1 cellular context compared by ENCODE assay signal in the genomic region with DNA sequence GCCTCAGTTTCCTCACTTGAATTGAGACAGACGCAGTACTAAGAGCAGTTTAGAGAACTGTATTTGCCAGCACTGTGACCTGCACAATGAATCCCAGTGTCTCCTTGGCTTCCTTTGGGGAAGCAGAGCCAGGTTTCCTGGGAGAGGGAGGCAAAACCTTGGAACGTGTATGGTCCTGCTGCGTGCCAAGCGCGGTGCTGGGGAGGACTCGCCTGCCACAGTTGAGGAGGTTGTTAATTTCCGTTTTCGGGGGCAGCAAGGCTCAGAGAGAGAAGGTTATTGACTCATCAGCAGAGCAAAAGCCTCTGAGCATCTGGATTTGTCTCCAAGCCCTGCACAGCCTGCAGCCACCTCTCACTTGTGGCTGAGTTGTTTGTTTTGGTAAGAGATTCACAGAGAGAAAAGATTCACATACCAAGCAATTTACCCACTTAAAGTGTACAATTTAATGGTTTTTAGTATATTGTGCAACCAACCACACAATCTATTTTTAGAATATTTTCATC.
TF ChIP-seq lines count a peak whose summit lies in the region.

No MANE protein-coding gene starts in this region.

TF ChIP-seq in HepG2, 621 proteins besides CTCF, POLR2A, EP300 and RAD21:
- no peak for TF ChIP-seq NKX3-1 (CRISPR knock-in tag; IDR thresholded peaks at IDR 0.05)
- TF ChIP-seq, protein P1, sequence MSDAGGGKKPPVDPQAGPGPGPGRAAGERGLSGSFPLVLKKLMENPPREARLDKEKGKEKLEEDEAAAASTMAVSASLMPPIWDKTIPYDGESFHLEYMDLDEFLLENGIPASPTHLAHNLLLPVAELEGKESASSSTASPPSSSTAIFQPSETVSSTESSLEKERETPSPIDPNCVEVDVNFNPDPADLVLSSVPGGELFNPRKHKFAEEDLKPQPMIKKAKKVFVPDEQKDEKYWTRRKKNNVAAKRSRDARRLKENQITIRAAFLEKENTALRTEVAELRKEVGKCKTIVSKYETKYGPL (CRISPR knock-in tag; IDR thresholded peaks at IDR 0.05), result no peak
- TF ChIP-seq, protein P2, sequence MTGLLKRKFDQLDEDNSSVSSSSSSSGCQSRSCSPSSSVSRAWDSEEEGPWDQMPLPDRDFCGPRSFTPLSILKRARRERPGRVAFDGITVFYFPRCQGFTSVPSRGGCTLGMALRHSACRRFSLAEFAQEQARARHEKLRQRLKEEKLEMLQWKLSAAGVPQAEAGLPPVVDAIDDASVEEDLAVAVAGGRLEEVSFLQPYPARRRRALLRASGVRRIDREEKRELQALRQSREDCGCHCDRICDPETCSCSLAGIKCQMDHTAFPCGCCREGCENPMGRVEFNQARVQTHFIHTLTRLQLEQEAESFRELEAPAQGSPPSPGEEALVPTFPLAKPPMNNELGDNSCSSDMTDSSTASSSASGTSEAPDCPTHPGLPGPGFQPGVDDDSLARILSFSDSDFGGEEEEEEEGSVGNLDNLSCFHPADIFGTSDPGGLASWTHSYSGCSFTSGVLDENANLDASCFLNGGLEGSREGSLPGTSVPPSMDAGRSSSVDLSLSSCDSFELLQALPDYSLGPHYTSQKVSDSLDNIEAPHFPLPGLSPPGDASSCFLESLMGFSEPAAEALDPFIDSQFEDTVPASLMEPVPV (CRISPR knock-in tag; IDR thresholded peaks at IDR 0.05), result no peak
- no peak for TF ChIP-seq ZSCAN22 (CRISPR knock-in tag; IDR thresholded peaks at IDR 0.05)
- TF ChIP-seq ZNF484 (CRISPR knock-in tag; IDR thresholded peaks at IDR 0.05; ENCODE audit: borderline replicate concordance, low read depth), result no peak
- no peak for TF ChIP-seq ZMYM3 (CRISPR knock-in tag; IDR thresholded peaks at IDR 0.05)
- no peak for TF ChIP-seq MED8 (CRISPR knock-in tag; IDR thresholded peaks at IDR 0.05; ENCODE audit: insufficient replicate concordance)
- TF ChIP-seq, protein P3, sequence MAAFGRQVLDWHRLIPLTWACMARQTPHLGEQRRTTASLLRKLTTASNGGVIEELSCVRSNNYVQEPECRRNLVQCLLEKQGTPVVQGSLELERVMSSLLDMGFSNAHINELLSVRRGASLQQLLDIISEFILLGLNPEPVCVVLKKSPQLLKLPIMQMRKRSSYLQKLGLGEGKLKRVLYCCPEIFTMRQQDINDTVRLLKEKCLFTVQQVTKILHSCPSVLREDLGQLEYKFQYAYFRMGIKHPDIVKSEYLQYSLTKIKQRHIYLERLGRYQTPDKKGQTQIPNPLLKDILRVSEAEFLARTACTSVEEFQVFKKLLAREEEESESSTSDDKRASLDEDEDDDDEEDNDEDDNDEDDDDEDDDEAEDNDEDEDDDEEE (CRISPR knock-in tag; IDR thresholded peaks at IDR 0.05), result no peak
- TF ChIP-seq SIN3A (IDR thresholded peaks at IDR 0.05; ENCODE audit: borderline replicate concordance, low read depth, low read length), result no peak
- no peak for TF ChIP-seq ZNF605 (CRISPR knock-in tag; IDR thresholded peaks at IDR 0.05)
- no peak for TF ChIP-seq ZNF746 (CRISPR knock-in tag; IDR thresholded peaks at IDR 0.05)
- no peak for TF ChIP-seq ZBTB1 (CRISPR knock-in tag; IDR thresholded peaks at IDR 0.05; ENCODE audit: borderline replicate concordance)
- TF ChIP-seq ETV6 (CRISPR knock-in tag; conservative IDR thresholded peaks at IDR 0.05), result no peak
- TF ChIP-seq, protein P4, sequence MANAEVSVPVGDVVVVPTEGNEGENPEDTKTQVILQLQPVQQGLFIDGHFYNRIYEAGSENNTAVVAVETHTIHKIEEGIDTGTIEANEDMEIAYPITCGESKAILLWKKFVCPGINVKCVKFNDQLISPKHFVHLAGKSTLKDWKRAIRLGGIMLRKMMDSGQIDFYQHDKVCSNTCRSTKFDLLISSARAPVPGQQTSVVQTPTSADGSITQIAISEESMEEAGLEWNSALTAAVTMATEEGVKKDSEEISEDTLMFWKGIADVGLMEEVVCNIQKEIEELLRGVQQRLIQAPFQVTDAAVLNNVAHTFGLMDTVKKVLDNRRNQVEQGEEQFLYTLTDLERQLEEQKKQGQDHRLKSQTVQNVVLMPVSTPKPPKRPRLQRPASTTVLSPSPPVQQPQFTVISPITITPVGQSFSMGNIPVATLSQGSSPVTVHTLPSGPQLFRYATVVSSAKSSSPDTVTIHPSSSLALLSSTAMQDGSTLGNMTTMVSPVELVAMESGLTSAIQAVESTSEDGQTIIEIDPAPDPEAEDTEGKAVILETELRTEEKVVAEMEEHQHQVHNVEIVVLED (CRISPR knock-in tag; IDR thresholded peaks at IDR 0.05; ENCODE audit: borderline replicate concordance), result no peak
- no peak for TF ChIP-seq HOXA9 (CRISPR knock-in tag; IDR thresholded peaks at IDR 0.05; ENCODE audit: borderline replicate concordance)
- no peak for TF ChIP-seq SP4 (CRISPR knock-in tag; IDR thresholded peaks at IDR 0.05)
- TF ChIP-seq ZNF143 (CRISPR knock-in tag; IDR thresholded peaks at IDR 0.05), result no peak
- TF ChIP-seq CHD4 (IDR thresholded peaks at IDR 0.05; ENCODE audit: borderline replicate concordance, low read length), result no peak
